Comparison of ENCODE assay signal across 29 cellular contexts in genomic region chr7:66310620-66311019, GRCh38.
DNase-seq lines count a peak whose midpoint lies in the region; ATAC-seq, FAIRE-seq and TF ChIP-seq lines count a peak whose summit lies in the region.
"Had no signal": no experiment of that assay in that cellular context is flagged by ENCODE, and none has a peak within 500 bp of the region (broad histone marks: within the 10 kb centered on the region; RNA-seq: fewer than 3 reads in every experiment).

No MANE protein-coding gene starts in this region.

- no TSS peak for BruUV-seq in HepG2 (replicated peaks; lab: Mats Ljungman, UMichigan)

- H3K4me1 ChIP-seq in right lobe of liver (peaks cover 0 to 47% (median 19%) of the 10 kb centered on the region in 4 donors), HepG2 (ENCODE audit: insufficient read depth, low read length) (peaks cover 70% of the 10 kb centered on the region), endodermal cell (ENCODE audit: control insufficient read depth, insufficient read depth, low read length) (peaks cover 23% of the 10 kb centered on the region), mesendoderm (ENCODE audit: control insufficient read depth, low read depth, low read length) (peaks cover 3% of the 10 kb centered on the region), spleen (peaks cover 6 to 57% (median 12%) of the 10 kb centered on the region in 6 donors)
- H3K4me1 ChIP-seq: BE2C, BLaER1 had no signal

- FAIRE-seq in HepG2 (lab: Jason Lieb, UNC), result no peak
- FAIRE-seq: A549, GM12878, GM12892, GM18507, GM19239 had no signal

- no peak for ATAC-seq in right lobe of liver
- no peak for ATAC-seq in HepG2
- no peak for ATAC-seq in GM18873 (IDR thresholded peaks at IDR 0.05; ENCODE audit: low FRiP score, unreplicated experiment)
- ATAC-seq: A549, GM12878 had no signal

- DNase-seq in right lobe of liver, result no peak
- DNase-seq in HepG2 (ENCODE audit: low spot score), result no peak
- no peak for DNase-seq in endodermal cell
- DNase-seq in mesendoderm, result no peak
- DNase-seq in spleen, result no peak
- DNase-seq in NCI-H2081 treated with DMSO at 0.1 percent for 48 hours (lab: John Stamatoyannopoulos, UW), result no peak
- no peak for DNase-seq in activated CD4-positive, alpha-beta memory T cell treated with anti-CD3 and anti-CD28 coated beads for 36 hours
- DNase-seq: BE2C; C1 segment of cervical spinal cord; CD4-positive, alpha-beta memory T cell; CD4-positive, CD25-positive, alpha-beta regulatory T cell; CD8-positive, alpha-beta memory T cell; COR-L47; DMS 273 treated with DMSO at 0.1 percent for 48 hours; DMS153; DMS53; DMS79; DND-41; EL; GDM1 had no signal

- TF ChIP-seq POLR2A in right lobe of liver (IDR thresholded peaks at IDR 0.05) (no peak), HepG2 (IDR thresholded peaks at IDR 0.05; ENCODE audit: insufficient read depth in 1 of 2, low read depth in 2 of 2, low read length in 2 of 2) (no peak), spleen (IDR thresholded peaks at IDR 0.05) (no peak)

- TF ChIP-seq EP300 in HepG2 (IDR thresholded peaks at IDR 0.05; ENCODE audit: low read depth in 2 of 2, low read length in 2 of 2), result no peak
- TF ChIP-seq EP300 in HepG2 (CRISPR knock-in tag; IDR thresholded peaks at IDR 0.05; ENCODE audit: borderline replicate concordance), result no peak

- H3K4me3 ChIP-seq in right lobe of liver, result no peak overlapping the region
- no peak overlapping the region for H3K4me3 ChIP-seq in HepG2 (replicated peaks in 1 of 3; ENCODE audit: insufficient read depth in 1 of 3, low read depth in 2 of 3, low read length in 3 of 3)
- no peak overlapping the region for H3K4me3 ChIP-seq in endodermal cell (ENCODE audit: low read length)
- H3K4me3 ChIP-seq in mesendoderm (ENCODE audit: low read length), result no peak overlapping the region
- H3K4me3 ChIP-seq in spleen, result no peak overlapping the region
- H3K4me3 ChIP-seq: A549, BLaER1, GM12878 had no signal

- H3K27ac ChIP-seq in right lobe of liver (peak overlapping the region in 2 of 3 donors; percentile 81 to 83), HepG2 (ENCODE audit: extremely low read length, insufficient read depth, low read length) (no peak overlapping the region), endodermal cell (ENCODE audit: low read depth, low read length) (peak overlapping the region; percentile 56), mesendoderm (ENCODE audit: low read depth, low read length) (peak overlapping the region; percentile 76), spleen (peak overlapping the region in 7 of 8 donors; percentile 10 to 80 (median 64))
- H3K27ac ChIP-seq: 22Rv1, A549, BLaER1 had no signal

- H3K4ac ChIP-seq in mesendoderm (ENCODE audit: low read depth, low read length), result no peak overlapping the region

- H3K4me1 Mint-ChIP-seq in endodermal cell, result peaks cover 49% of the 10 kb centered on the region
- H3K4me1 Mint-ChIP-seq in activated CD4-positive, alpha-beta memory T cell treated with anti-CD3 and anti-CD28 coated beads for 36 hours (ENCODE audit: low read depth), result peaks cover 3% of the 10 kb centered on the region
- H3K4me1 Mint-ChIP-seq: CD4-positive, alpha-beta memory T cell; CD4-positive, CD25-positive, alpha-beta regulatory T cell had no signal

- H4K8ac ChIP-seq in mesendoderm (ENCODE audit: low read depth, low read length), result no peak overlapping the region

- H3K36me3 ChIP-seq in right lobe of liver (no peaks in the 10 kb centered on the region), HepG2 (replicated peaks in 1 of 2; ENCODE audit: control insufficient read depth in 1 of 2, insufficient read depth in 2 of 2, low read length in 2 of 2) (no peaks in the 10 kb centered on the region), endodermal cell (ENCODE audit: control insufficient read depth, insufficient read depth, low read length) (no peaks in the 10 kb centered on the region), mesendoderm (ENCODE audit: control insufficient read depth, insufficient read depth, low read length) (no peaks in the 10 kb centered on the region), spleen (no peaks in the 10 kb centered on the region)
- H3K36me3 ChIP-seq: BE2C, BLaER1 had no signal

- peak overlapping the region; percentile 85 for H3K27ac Mint-ChIP-seq in endodermal cell
- no peak overlapping the region for H3K27ac Mint-ChIP-seq in activated CD4-positive, alpha-beta memory T cell treated with anti-CD3 and anti-CD28 coated beads for 36 hours
- H3K27ac Mint-ChIP-seq: CD14-positive monocyte; CD4-positive, alpha-beta memory T cell; CD4-positive, CD25-positive, alpha-beta regulatory T cell; CD8-positive, alpha-beta memory T cell had no signal

- TF ChIP-seq CTCF in right lobe of liver (IDR thresholded peaks at IDR 0.05), result no peak
- TF ChIP-seq CTCF in HepG2 (CRISPR knock-in tag; IDR thresholded peaks at IDR 0.05), result no peak
- no peak for TF ChIP-seq CTCF in endodermal cell (conservative IDR thresholded peaks at IDR 0.05)
- TF ChIP-seq CTCF in spleen (IDR thresholded peaks at IDR 0.05 in 8 of 11, conservative IDR thresholded peaks at IDR 0.05 in 3 of 11), result no peak

- TF ChIP-seq RAD21 in HepG2 (CRISPR knock-in tag; IDR thresholded peaks at IDR 0.05), result no peak

- in situ Hi-C loops in HepG2 (cut with HindIII; ENCODE audit: extremely low pct_ligation_motif_present, low pct_unique_long_range_greater_than_20kb), result no loop called here

- H2BK5ac ChIP-seq in mesendoderm (ENCODE audit: low read length), result no peak overlapping the region

- no peak overlapping the region for H3K18ac ChIP-seq in mesendoderm (ENCODE audit: low read length)

- H3K9me3 ChIP-seq in right lobe of liver (no peaks in the 10 kb centered on the region), HepG2 (ENCODE audit: low read length) (no peaks in the 10 kb centered on the region), endodermal cell (ENCODE audit: control insufficient read depth, low read length) (no peaks in the 10 kb centered on the region), spleen (no peaks in the 10 kb centered on the region)
- H3K9me3 ChIP-seq: A549, BE2C, BLaER1 had no signal

- WGBS in right lobe of liver (ENCODE audit: insufficient coverage, low coverage, low lambda C conversion rate, missing lambda C conversion rate), result no CpG with 5 or more reads among the region's 2 CpGs
- 98% methylated on average over 2 of the region's 2 CpGs for WGBS in HepG2 (ENCODE audit: low lambda C conversion rate)
- 83 to 100% methylated on average over 2 of the region's 2 CpGs for WGBS in endodermal cell (ENCODE audit: insufficient coverage in 1 of 2, insufficient read length in 1 of 2), 2 experiments
- no CpG with 5 or more reads among the region's 2 CpGs for WGBS in mesendoderm (ENCODE audit: extremely low coverage, insufficient coverage, low lambda C conversion rate)
- WGBS in spleen, 5 donors, result 78 to 90% (median 86%) methylated on average over 2 of the region's 2 CpGs

- no peak overlapping the region for H2BK120ac ChIP-seq in mesendoderm (ENCODE audit: low read depth, low read length)

- no peak overlapping the region for H2BK15ac ChIP-seq in mesendoderm (replicated peaks; ENCODE audit: low read depth)

- H3K27me3 ChIP-seq in right lobe of liver, result no peaks in the 10 kb centered on the region
- H3K27me3 ChIP-seq in HepG2 (ENCODE audit: control insufficient read depth in 1 of 2, insufficient read depth in 2 of 2, low read length in 2 of 2), result no peaks in the 10 kb centered on the region
- no peaks in the 10 kb centered on the region for H3K27me3 ChIP-seq in endodermal cell (ENCODE audit: control insufficient read depth, insufficient read depth, low read length, poor library complexity, severe bottlenecking)
- no peaks in the 10 kb centered on the region for H3K27me3 ChIP-seq in mesendoderm (ENCODE audit: insufficient read depth, low read length, poor library complexity)
- no peaks in the 10 kb centered on the region for H3K27me3 ChIP-seq in spleen (replicated peaks in 1 of 7)
- H3K27me3 ChIP-seq: BE2C, BLaER1 had no signal

- H2AFZ ChIP-seq in HepG2 (ENCODE audit: low read length), result no peak overlapping the region

- no peaks in the 10 kb centered on the region for H3K79me2 ChIP-seq in HepG2 (ENCODE audit: insufficient read depth, low read length)
- H3K79me2 ChIP-seq in mesendoderm (ENCODE audit: control insufficient read depth, insufficient read depth, low read length), result no peaks in the 10 kb centered on the region

- H3K9me3 Mint-ChIP-seq in endodermal cell, result no peaks in the 10 kb centered on the region
- H3K9me3 Mint-ChIP-seq in activated CD4-positive, alpha-beta memory T cell treated with anti-CD3 and anti-CD28 coated beads for 36 hours, result no peaks in the 10 kb centered on the region
- H3K9me3 Mint-ChIP-seq: CD4-positive, alpha-beta memory T cell; CD4-positive, CD25-positive, alpha-beta regulatory T cell; CD8-positive, alpha-beta memory T cell had no signal

- no peak overlapping the region for H3K4me2 ChIP-seq in HepG2 (ENCODE audit: low read depth, low read length)
- no peak overlapping the region for H3K4me2 ChIP-seq in mesendoderm (ENCODE audit: low read length)
- H3K4me2 ChIP-seq: A549, BLaER1 had no signal

- H3K4me3 Mint-ChIP-seq in endodermal cell, result no peak overlapping the region
- H3K4me3 Mint-ChIP-seq in activated CD4-positive, alpha-beta memory T cell treated with anti-CD3 and anti-CD28 coated beads for 36 hours, result no peak overlapping the region
- H3K4me3 Mint-ChIP-seq: CD14-positive monocyte; CD4-positive, alpha-beta memory T cell; CD4-positive, CD25-positive, alpha-beta regulatory T cell; CD8-positive, alpha-beta memory T cell had no signal

- CTCF ChIA-PET in HepG2 (lab: Yijun Ruan, JAX; ENCODE audit: low intra/inter-chr PET ratio, low total read pairs), result no interaction called here
- CTCF ChIA-PET in activated CD4-positive, alpha-beta memory T cell treated with anti-CD3 and anti-CD28 coated beads for 36 hours (lab: Charles Lee), result no interaction called here

- intact Hi-C loops in right lobe of liver (cut with DNase I) (no loop called here), HepG2 (cut with micrococcal nuclease; ENCODE audit: unreplicated experiment) (no loop called here), spleen (cut with DNase I; ENCODE audit: low total_unique reads) (no loop called here)
- intact Hi-C loops in activated CD4-positive, alpha-beta memory T cell treated with anti-CD3 and anti-CD28 coated beads for 36 hours (cut with micrococcal nuclease), result no loop called here

- no peak overlapping the region for H2AK5ac ChIP-seq in mesendoderm (ENCODE audit: low read length)

- peaks cover 4% of the 10 kb centered on the region for H3K36me3 Mint-ChIP-seq in endodermal cell (ENCODE audit: low read depth)
- no peaks in the 10 kb centered on the region for H3K36me3 Mint-ChIP-seq in activated CD4-positive, alpha-beta memory T cell treated with anti-CD3 and anti-CD28 coated beads for 36 hours
- H3K36me3 Mint-ChIP-seq: CD14-positive monocyte; CD4-positive, alpha-beta memory T cell; CD4-positive, CD25-positive, alpha-beta regulatory T cell; CD8-positive, alpha-beta memory T cell had no signal

- H3K79me1 ChIP-seq in mesendoderm (ENCODE audit: low read length), result no peaks in the 10 kb centered on the region

- no peak overlapping the region for H3K56ac ChIP-seq in mesendoderm (ENCODE audit: low read length)

- no peaks in the 10 kb centered on the region for H4K20me1 ChIP-seq in HepG2 (ENCODE audit: insufficient read depth, low read length)
- H4K20me1 ChIP-seq: BLaER1 had no signal

- POLR2A ChIA-PET in HepG2 (lab: Yijun Ruan, JAX), result no interaction called here
- POLR2A ChIA-PET in activated CD4-positive, alpha-beta memory T cell treated with anti-CD3 and anti-CD28 coated beads for 36 hours (lab: Charles Lee), result no interaction called here

- no peak overlapping the region for H3K9ac ChIP-seq in HepG2 (ENCODE audit: insufficient read depth, low read depth, low read length)
- H3K9ac ChIP-seq in endodermal cell (ENCODE audit: extremely low read depth, low read length, poor library complexity, severe bottlenecking), result no peak overlapping the region
- H3K9ac ChIP-seq in mesendoderm (ENCODE audit: low read length), result no peak overlapping the region
- H3K9ac ChIP-seq: BLaER1 had no signal

- no peaks in the 10 kb centered on the region for H3K27me3 Mint-ChIP-seq in endodermal cell (ENCODE audit: insufficient read depth)
- peaks cover 7% of the 10 kb centered on the region for H3K27me3 Mint-ChIP-seq in activated CD4-positive, alpha-beta memory T cell treated with anti-CD3 and anti-CD28 coated beads for 36 hours

- H3K23ac ChIP-seq in mesendoderm (ENCODE audit: low read length), result no peak overlapping the region

- no peak overlapping the region for H4K5ac ChIP-seq in mesendoderm (ENCODE audit: low read length)
